In the genomic region with DNA sequence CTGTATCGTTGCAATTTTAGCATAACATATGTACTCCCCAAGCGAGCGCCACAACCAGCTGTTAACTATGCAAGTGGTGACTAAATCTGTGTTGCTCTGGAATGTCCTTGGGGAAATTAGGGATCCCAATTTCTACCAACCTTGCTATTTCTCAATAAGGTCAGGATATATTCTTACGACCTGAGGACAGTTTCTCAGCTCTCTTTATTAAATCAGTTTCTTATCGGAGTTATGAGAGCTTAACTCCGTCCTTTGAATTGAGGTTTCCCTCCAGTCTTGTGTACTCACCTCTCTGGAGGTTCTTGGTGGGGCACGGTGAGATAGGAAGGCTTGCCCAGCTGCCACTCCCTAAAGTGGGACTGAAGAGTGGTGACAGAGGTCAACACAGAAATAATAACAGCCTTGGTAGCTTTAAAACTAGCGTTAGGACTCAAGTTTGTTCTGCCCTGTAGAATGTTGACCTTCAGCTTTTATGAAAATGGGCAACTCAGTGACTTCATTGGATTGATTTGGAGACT, we compare ENCODE assay signal across 8 cellular contexts. TPM values are rescaled to one million over a fixed set of nuclear protein-coding genes. Genes with fewer than 3 reads are reported as not detected.
DNase-seq lines count a peak whose midpoint lies in the region; ATAC-seq, FAIRE-seq and TF ChIP-seq lines count a peak whose summit lies in the region.

No MANE protein-coding gene starts in this region.

- H3K27me3 ChIP-seq in left ventricle myocardium inferior (ENCODE audit: low read depth) (no peaks in the 10 kb centered on the region), lower lobe of right lung (ENCODE audit: low read depth) (no peaks in the 10 kb centered on the region), uterus (no peaks in the 10 kb centered on the region)

- H3K9me3 ChIP-seq in left ventricle myocardium inferior (replicated peaks): no peaks in the 10 kb centered on the region
- no peaks in the 10 kb centered on the region for H3K9me3 ChIP-seq in lower lobe of right lung
- H3K9me3 ChIP-seq in uterus: no peaks in the 10 kb centered on the region

- peaks cover 50% of the 10 kb centered on the region for H3K4me1 ChIP-seq in left ventricle myocardium inferior
- peaks cover 24% of the 10 kb centered on the region for H3K4me1 ChIP-seq in lower lobe of right lung
- H3K4me1 ChIP-seq in uterus: peaks cover 0 to 19% of the 10 kb centered on the region in 2 donors

- no peak for TF ChIP-seq CTCF in left ventricle myocardium inferior (IDR thresholded peaks at IDR 0.05; ENCODE audit: borderline replicate concordance)
- no peak for TF ChIP-seq CTCF in astrocyte of the spinal cord (IDR thresholded peaks at IDR 0.05; ENCODE audit: low read depth, low read length)
- no peak for TF ChIP-seq CTCF in lower lobe of right lung (IDR thresholded peaks at IDR 0.05)
- TF ChIP-seq CTCF in uterus (IDR thresholded peaks at IDR 0.05): no peak

- H3K4me3 ChIP-seq in left ventricle myocardium inferior (peak overlapping the region; percentile 94), astrocyte of the spinal cord (ENCODE audit: low read depth, low read length) (peak overlapping the region; percentile 67), lower lobe of right lung (peak overlapping the region; percentile 83), uterus (peak overlapping the region; percentile 57 to 99)

- no peak for FAIRE-seq in urothelium cell line (lab: Jason Lieb, UNC)

- peaks cover 57% of the 10 kb centered on the region for H3K36me3 ChIP-seq in left ventricle myocardium inferior
- H3K36me3 ChIP-seq in lower lobe of right lung: peaks cover 54% of the 10 kb centered on the region
- no peaks in the 10 kb centered on the region for H3K36me3 ChIP-seq in uterus

- peak overlapping the region; percentile 94 for H3K27ac ChIP-seq in left ventricle myocardium inferior (replicated peaks)
- peak overlapping the region; percentile 94 for H3K27ac ChIP-seq in lower lobe of right lung
- peak overlapping the region; percentile 91 to 100 for H3K27ac ChIP-seq in uterus

- DNase-seq in left ventricle myocardium inferior: no peak
- no peak for DNase-seq in cardiac septum (ENCODE audit: low spot score)
- no peak for DNase-seq in astrocyte of the spinal cord (ENCODE audit: low read depth, low spot score)
- no peak for DNase-seq in lower lobe of right lung
- DNase-seq in uterus: no peak
- DNase-seq in urothelium cell line (ENCODE audit: low spot score): no peak
- DNase-seq in AG20443 (ENCODE audit: low spot score): no peak

- ATAC-seq in lower lobe of right lung: no peak
- no peak for ATAC-seq in HG02623 (IDR thresholded peaks at IDR 0.05; ENCODE audit: unreplicated experiment)

- in situ Hi-C loops in astrocyte of the spinal cord (cut with HindIII; ENCODE audit: low sequenced_read_pairs): no loop called here

- TF ChIP-seq POLR2A in uterus (IDR thresholded peaks at IDR 0.05): no peak

- intact Hi-C loops in left ventricle myocardium inferior (cut with micrococcal nuclease): no loop called here
- intact Hi-C loops in cardiac septum (cut with DNase I): loop anchor here (5.0 kb wide), 3 partner anchors 61 to 924 kb away; partner anchors contain the start of genes DDX39B, GNL1, PPP1R18 and PRR3
- intact Hi-C loops in lower lobe of right lung (cut with DNase I): no loop called here
- intact Hi-C loops in uterus (cut with DNase I; ENCODE audit: low total_unique reads): no loop called here

RNA-seq across cellular contexts. Expression of gene MRPS18B, which starts 0.7 kb away (rescaled TPM):
- 119 TPM for total RNA-seq in left ventricle myocardium inferior
- total RNA-seq in cardiac septum: 96.1 TPM
- 55.0 TPM for total RNA-seq in lower lobe of right lung
- total RNA-seq in uterus: 10 to 100 TPM; 15.1 to 45.5 (median 36.7) TPM

RNA-seq across cellular contexts. Expression of gene PPP1R10, which starts 1.3 kb away (rescaled TPM):
- total RNA-seq in left ventricle myocardium inferior (31.5 TPM), cardiac septum (30.0 TPM), lower lobe of right lung (68.8 TPM), uterus (10 to 100 TPM; 24.1 to 86.0 (median 40.2) TPM)

RNA-seq across cellular contexts. Expression of gene ATAT1, which starts 8.3 kb away (rescaled TPM):
- 2.7 TPM for total RNA-seq in left ventricle myocardium inferior
- total RNA-seq in cardiac septum: 4.3 TPM
- total RNA-seq in lower lobe of right lung: 8.9 TPM
- 10 to 100 TPM in 2 of 4 donors, 1 to 10 TPM in 1, not detected in 1; 8.5 to 10.2 (median 10.1) TPM for total RNA-seq in uterus

RNA-seq across cellular contexts. Expression of gene C6orf136, which starts 28.6 kb away (rescaled TPM):
- 57.3 TPM for total RNA-seq in left ventricle myocardium inferior
- 49.1 TPM for total RNA-seq in cardiac septum
- total RNA-seq in lower lobe of right lung: 19.9 TPM
- total RNA-seq in uterus: 10 to 100 TPM in 1 of 4 donors, 1 to 10 TPM in 3; 5.6 to 22.2 (median 7.7) TPM

RNA-seq across cellular contexts. Expression of gene ABCF1, which starts 47.1 kb away (rescaled TPM):
- total RNA-seq in left ventricle myocardium inferior: 38.8 TPM
- total RNA-seq in cardiac septum: 44.2 TPM
- total RNA-seq in lower lobe of right lung: 40.0 TPM
- 10 to 100 TPM; 17.4 to 48.6 (median 28.9) TPM for total RNA-seq in uterus
